Comparison of ENCODE assay signal across 22 cellular contexts in the genomic region with DNA sequence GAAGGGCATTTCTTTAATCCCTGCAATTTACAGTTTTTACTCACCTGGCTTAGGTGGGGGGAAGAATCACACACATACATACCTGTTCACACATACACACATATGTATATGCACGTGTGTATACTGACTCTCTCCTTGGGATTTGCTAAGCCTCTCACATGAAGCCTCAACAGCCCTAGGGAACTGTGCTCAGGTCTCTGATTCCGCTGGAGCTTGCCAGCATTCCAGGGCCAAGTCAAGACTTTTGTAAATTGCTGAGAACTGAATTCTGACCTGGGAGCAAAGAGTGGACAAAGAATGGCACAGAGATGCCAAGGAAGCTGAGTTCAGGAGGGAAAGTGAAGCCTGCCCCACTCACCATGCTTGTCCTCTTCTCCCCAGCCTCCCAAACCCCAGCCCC. TPM values are rescaled to one million over a fixed set of nuclear protein-coding genes. Genes with fewer than 3 reads are reported as not detected.
DNase-seq lines count a peak whose midpoint lies in the region; ATAC-seq and TF ChIP-seq lines count a peak whose summit lies in the region.
"Had no signal": no experiment of that assay in that cellular context is flagged by ENCODE, and none has a peak within 500 bp of the region (broad histone marks: within the 10 kb centered on the region; RNA-seq: fewer than 3 reads in every experiment).

No MANE protein-coding gene starts in this region.

- no peaks in the 10 kb centered on the region for H4K20me1 ChIP-seq in SK-N-SH (ENCODE audit: insufficient read depth)

- 85% methylated on average over 2 of the region's 2 CpGs for WGBS in SK-N-SH (ENCODE audit: low lambda C conversion rate)
- WGBS in mesenchymal stem cell = 89% methylated on average over 2 of the region's 2 CpGs
- 67 to 72% methylated on average over 2 of the region's 2 CpGs for WGBS in upper lobe of left lung, 2 donors

- H4K91ac ChIP-seq in mesenchymal stem cell (ENCODE audit: low read length) = peak overlapping the region; percentile 18

- H3K36me3 ChIP-seq in SK-N-SH (replicated peaks in 1 of 2; ENCODE audit: control insufficient read depth in 1 of 2, insufficient read depth in 2 of 2, low read length in 1 of 2) (no peaks in the 10 kb centered on the region), mesenchymal stem cell (ENCODE audit: control insufficient read depth in 1 of 2, insufficient read depth in 2 of 2, low read depth in 1 of 2, low read length in 2 of 2) (no peaks in the 10 kb centered on the region), upper lobe of left lung (no peaks in the 10 kb centered on the region), HAP-1 (replicated peaks) (no peaks in the 10 kb centered on the region)
- H3K36me3 ChIP-seq: pancreas, tibial nerve had no signal

- no peak overlapping the region for H3K27ac ChIP-seq in SK-N-SH (ENCODE audit: low read depth in 2 of 2, low read length in 1 of 2)
- H3K27ac ChIP-seq in mesenchymal stem cell (ENCODE audit: low read length, poor library complexity, severe bottlenecking) = no peak overlapping the region
- peak overlapping the region; percentile 36 to 77 (median 66) for H3K27ac ChIP-seq in upper lobe of left lung
- H3K27ac ChIP-seq: 22Rv1, epithelial cell of prostate, KMS-11, pancreas, PC-9 had no signal

- H2AK5ac ChIP-seq in mesenchymal stem cell (ENCODE audit: low read length, severe bottlenecking) = no peak overlapping the region

- no peaks in the 10 kb centered on the region for H3K79me2 ChIP-seq in SK-N-SH (ENCODE audit: insufficient read depth)

- TF ChIP-seq CTCF in SK-N-SH (IDR thresholded peaks at IDR 0.05) = no peak
- peak in 1 of 6 experiments; percentile 37 for TF ChIP-seq CTCF in upper lobe of left lung (IDR thresholded peaks at IDR 0.05)

- H3K14ac ChIP-seq in mesenchymal stem cell (ENCODE audit: low read length in 2 of 2) = no peak overlapping the region

- no peak for TF ChIP-seq POLR2A in upper lobe of left lung (IDR thresholded peaks at IDR 0.05)

- H3K18ac ChIP-seq in mesenchymal stem cell (ENCODE audit: low read depth in 1 of 2, low read length in 2 of 2) = peak overlapping the region; percentile 31 to 46

- no peaks in the 10 kb centered on the region for H3K9me2 ChIP-seq in SK-N-SH

- H3K79me1 ChIP-seq in mesenchymal stem cell (replicated peaks; ENCODE audit: low read length, poor library complexity, severe bottlenecking) = no peaks in the 10 kb centered on the region

- H3K4ac ChIP-seq in mesenchymal stem cell (ENCODE audit: low read depth in 1 of 2, low read length in 2 of 2) = no peak overlapping the region

- no peak for TF ChIP-seq RAD21 in SK-N-SH (IDR thresholded peaks at IDR 0.05; ENCODE audit: low read length)

- H2AFZ ChIP-seq in SK-N-SH (ENCODE audit: low read depth) (no peak overlapping the region), mesenchymal stem cell (ENCODE audit: low read depth, low read length) (no peak overlapping the region)
- H2AFZ ChIP-seq: PC-9 had no signal

- H3K9me3 ChIP-seq in SK-N-SH (no peaks in the 10 kb centered on the region), mesenchymal stem cell (ENCODE audit: control insufficient read depth, low read length) (no peaks in the 10 kb centered on the region), upper lobe of left lung (no peaks in the 10 kb centered on the region), HAP-1 (no peaks in the 10 kb centered on the region)
- H3K9me3 ChIP-seq: pancreas, tibial nerve had no signal

- peak overlapping the region in 1 of 2 experiments; percentile 38 for H2BK12ac ChIP-seq in mesenchymal stem cell (ENCODE audit: low read length in 2 of 2)

- TF ChIP-seq EP300 in SK-N-SH (IDR thresholded peaks at IDR 0.05; ENCODE audit: borderline replicate concordance in 1 of 2, low read depth in 1 of 2, low read length in 1 of 2) (no peak), upper lobe of left lung (IDR thresholded peaks at IDR 0.05) (no peak)

- H3K4me2 ChIP-seq in SK-N-SH (no peak overlapping the region), mesenchymal stem cell (ENCODE audit: low read length, poor library complexity, severe bottlenecking) (no peak overlapping the region)
- H3K4me2 ChIP-seq: KMS-11, PC-9 had no signal

- H3K4me3 ChIP-seq in SK-N-SH (ENCODE audit: low read depth in 2 of 2, low read length in 1 of 2) (no peak overlapping the region), mesenchymal stem cell (ENCODE audit: insufficient read depth in 1 of 2, low read depth in 1 of 2, low read length in 2 of 2) (peak overlapping the region in 1 of 2 experiments; percentile 45), upper lobe of left lung (no peak overlapping the region), HAP-1 (no peak overlapping the region)
- H3K4me3 ChIP-seq: pancreas, PC-9, tibial nerve had no signal

- H3K23ac ChIP-seq in mesenchymal stem cell (ENCODE audit: low read length in 2 of 2) = no peak overlapping the region

- in situ Hi-C loops in HAP-1 (cut with MboI; ENCODE audit: low sequenced_read_pairs) = loop anchor here (25.0 kb wide), 1 partner anchor 644 kb away; no protein-coding TSS in a partner anchor

- POLR2A ChIA-PET in SK-N-SH (lab: Yijun Ruan, JAX) = no interaction called here

- peak; percentile 27 for ATAC-seq in SK-N-SH treated with all-trans-retinoic acid at 6 μM for 48 hours
- peak; percentile 23 to 49 for ATAC-seq in upper lobe of left lung (ENCODE audit: low FRiP score in 2 of 2)

- H3F3A ChIP-seq in SK-N-SH (replicated peaks; ENCODE audit: insufficient read depth) = no peaks in the 10 kb centered on the region

- H3K27me3 ChIP-seq in SK-N-SH (ENCODE audit: insufficient read depth) (no peaks in the 10 kb centered on the region), mesenchymal stem cell (ENCODE audit: control insufficient read depth in 1 of 2, insufficient read depth in 1 of 2, low read length in 2 of 2) (no peaks in the 10 kb centered on the region), upper lobe of left lung (no peaks in the 10 kb centered on the region), HAP-1 (ENCODE audit: low read depth) (peaks cover 4% of the 10 kb centered on the region; the same call in 1 of the 2 replicates)
- H3K27me3 ChIP-seq: pancreas, tibial nerve had no signal

- peaks cover 12 to 18% of the 10 kb centered on the region in 2 experiments; a peak in 3 of 4 replicates for H3K4me1 ChIP-seq in SK-N-SH (ENCODE audit: control insufficient read depth in 1 of 2, insufficient read depth in 2 of 2, low read depth in 1 of 2, low read length in 1 of 2)
- peaks cover 3% of the 10 kb centered on the region for H3K4me1 ChIP-seq in mesenchymal stem cell (ENCODE audit: control insufficient read depth, insufficient read depth, low read depth, low read length)
- H3K4me1 ChIP-seq in upper lobe of left lung = peaks cover 8 to 24% (median 16%) of the 10 kb centered on the region in 4 donors
- H3K4me1 ChIP-seq in HAP-1 = no peaks in the 10 kb centered on the region
- H3K4me1 ChIP-seq: pancreas had no signal

- H3K9ac ChIP-seq in SK-N-SH (no peak overlapping the region), mesenchymal stem cell (ENCODE audit: low read length) (peak overlapping the region; percentile 65)
- H3K9ac ChIP-seq: KMS-11 had no signal

- no peak overlapping the region for H2BK15ac ChIP-seq in mesenchymal stem cell (ENCODE audit: low read depth, poor library complexity, severe bottlenecking)

- CTCF ChIA-PET in SK-N-SH (lab: Yijun Ruan, JAX) = interaction anchor here (0.8 to 6.0 kb wide), 30 partner anchors 9 to 691 kb away, joined by 3 to 53 read pairs (median 4); no protein-coding TSS in a partner anchor

- DNase-seq in SK-N-SH (no peak), astrocyte of the hippocampus (ENCODE audit: low read depth, low spot score) (peak; percentile 24), mesenchymal stem cell (no peak), upper lobe of left lung (peak in 1 of 2 donors; percentile 52), OCI-M2 (lab: John Stamatoyannopoulos, UW; ENCODE audit: unreplicated experiment) (no peak), HAP-1 (ENCODE audit: low spot score in 2 of 2) (no peak), NCI-H524 (lab: John Stamatoyannopoulos, UW) (no peak)
- DNase-seq: activated CD4-positive, alpha-beta T cell treated with anti-CD3 and anti-CD28 coated beads, Interleukin-2, amount 50 U/mL, for 48 hours; activated effector memory CD4-positive, alpha-beta T cell treated with Interleukin-2 at 50 U/mL for 16 hours; activated naive CD8-positive, alpha-beta T cell treated with anti-CD3 and anti-CD28 coated beads, Interleukin-2, amount 50 U/mL, for 24 hours; natural killer cell; NCI-H1930; NCI-H2227 treated with DMSO at 0.1 percent for 48 hours; stimulated activated CD4-positive, alpha-beta T cell treated with anti-CD3 and anti-CD28 coated beads, Interleukin-2, amount 100 ng/mL, for 24 hours; stimulated activated naive B cell treated with anti-CD40 and anti-IgM and Interleukin-4, amounts not matched to agents 10 μg/mL and 1 μg/mL and 100 μg/mL, for 72 hours had no signal

- H2BK5ac ChIP-seq in mesenchymal stem cell (ENCODE audit: low read depth, low read length, poor library complexity, severe bottlenecking) = no peak overlapping the region

- no peak overlapping the region for H4K8ac ChIP-seq in mesenchymal stem cell (ENCODE audit: low read length)

- no peak overlapping the region for H2BK120ac ChIP-seq in mesenchymal stem cell (ENCODE audit: low read depth, low read length)

TF ChIP-seq in SK-N-SH treated with all-trans-retinoic acid at 6 μM for 48 hours, 23 proteins besides CTCF, POLR2A, EP300 and RAD21 (continues in another document):
- no peak for TF ChIP-seq ZFP30 (CRISPR knock-in tag; IDR thresholded peaks at IDR 0.05)
- TF ChIP-seq ZFP3 (CRISPR knock-in tag; IDR thresholded peaks at IDR 0.05) = no peak
- TF ChIP-seq ZNF8 (CRISPR knock-in tag; IDR thresholded peaks at IDR 0.05) = no peak

RNA-seq across cellular contexts. Expression of gene CRIPT, which starts 39.6 kb away (rescaled TPM):
- 6.9 and 7.2 TPM in 2 replicates for polyA plus RNA-seq in SK-N-SH (2012; rRNA removed)
- polyA plus RNA-seq in SK-N-SH (2012; cell fraction: cytosol; rRNA removed) = 11.5 and 17.7 TPM in 2 replicates
- polyA plus RNA-seq in SK-N-SH (2012; cell fraction: nucleus; rRNA removed) = 1.7 and 3.7 TPM in 2 replicates
- 8.3 TPM for polyA plus RNA-seq in mesenchymal stem cell (2013, experiment 1 of 2)
- 8.5 TPM for polyA plus RNA-seq in mesenchymal stem cell (2013, experiment 2 of 2)
- total RNA-seq in upper lobe of left lung = 10 to 100 TPM in 4 of 6 donors, 1 to 10 TPM in 2; 8.2 to 30.8 (median 13.1) TPM

RNA-seq across cellular contexts. Expression of gene PIGF, which starts 39.8 kb away (rescaled TPM):
- polyA plus RNA-seq in SK-N-SH (2012; rRNA removed) = 38.0 and 55.2 TPM in 2 replicates
- polyA plus RNA-seq in SK-N-SH (2012; cell fraction: cytosol; rRNA removed) = 52.3 and 60.7 TPM in 2 replicates
- polyA plus RNA-seq in SK-N-SH (2012; cell fraction: nucleus; rRNA removed) = 34.9 and 58.4 TPM in 2 replicates
- 21.3 TPM for polyA plus RNA-seq in mesenchymal stem cell (2013, experiment 1 of 2)
- polyA plus RNA-seq in mesenchymal stem cell (2013, experiment 2 of 2) = 21.4 TPM
- total RNA-seq in upper lobe of left lung = 10 to 100 TPM in 4 of 6 donors, 1 to 10 TPM in 2; 1.6 to 23.2 (median 15.1) TPM

RNA-seq across cellular contexts. Expression of gene SOCS5, which starts 42.5 kb away (rescaled TPM):
- polyA plus RNA-seq in SK-N-SH (2012; rRNA removed) = 23.1 and 29.0 TPM in 2 replicates
- 33.1 and 33.3 TPM in 2 replicates for polyA plus RNA-seq in SK-N-SH (2012; cell fraction: cytosol; rRNA removed)
- 17.6 and 28.6 TPM in 2 replicates for polyA plus RNA-seq in SK-N-SH (2012; cell fraction: nucleus; rRNA removed)
- polyA plus RNA-seq in mesenchymal stem cell (2013, experiment 1 of 2) = 17.2 TPM
- polyA plus RNA-seq in mesenchymal stem cell (2013, experiment 2 of 2) = 17.6 TPM
- 10 to 100 TPM; 18.8 to 41.2 (median 22.1) TPM for total RNA-seq in upper lobe of left lung

Comparison
In these comparisons a context has a peak if more than half of its experiments do, and no peak if none do; other contexts are left out.
1. H3K27ac ChIP-seq: peak in upper lobe of left lung (4 of 4); none in SK-N-SH (0 of 2) and mesenchymal stem cell (single experiment).